In the genomic region with DNA sequence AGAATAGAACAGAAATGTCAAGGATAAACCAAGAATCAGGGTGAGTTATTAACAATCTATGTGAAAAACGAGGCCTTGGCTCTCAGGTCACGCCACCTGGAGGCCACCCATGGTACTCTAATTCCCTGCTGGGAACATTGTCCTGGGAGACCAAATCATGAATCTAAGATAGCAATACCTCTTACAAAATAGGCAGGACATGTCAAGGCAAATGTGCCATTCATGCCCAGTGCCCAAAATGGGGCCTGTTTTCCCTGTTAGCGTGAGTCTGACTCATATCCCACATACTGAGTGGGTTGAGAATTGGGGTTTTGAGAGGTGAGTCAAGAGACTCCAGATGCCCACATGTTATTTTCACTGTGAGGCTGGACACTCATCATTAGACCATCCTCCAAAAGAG, we compare ENCODE assay signal across 1 cellular context.
TF ChIP-seq lines count a peak whose summit lies in the region.

No MANE protein-coding gene starts in this region.

TF ChIP-seq in HepG2, 621 proteins besides CTCF, POLR2A, EP300 and RAD21 (continued from another document):
- TF ChIP-seq, protein P1, sequence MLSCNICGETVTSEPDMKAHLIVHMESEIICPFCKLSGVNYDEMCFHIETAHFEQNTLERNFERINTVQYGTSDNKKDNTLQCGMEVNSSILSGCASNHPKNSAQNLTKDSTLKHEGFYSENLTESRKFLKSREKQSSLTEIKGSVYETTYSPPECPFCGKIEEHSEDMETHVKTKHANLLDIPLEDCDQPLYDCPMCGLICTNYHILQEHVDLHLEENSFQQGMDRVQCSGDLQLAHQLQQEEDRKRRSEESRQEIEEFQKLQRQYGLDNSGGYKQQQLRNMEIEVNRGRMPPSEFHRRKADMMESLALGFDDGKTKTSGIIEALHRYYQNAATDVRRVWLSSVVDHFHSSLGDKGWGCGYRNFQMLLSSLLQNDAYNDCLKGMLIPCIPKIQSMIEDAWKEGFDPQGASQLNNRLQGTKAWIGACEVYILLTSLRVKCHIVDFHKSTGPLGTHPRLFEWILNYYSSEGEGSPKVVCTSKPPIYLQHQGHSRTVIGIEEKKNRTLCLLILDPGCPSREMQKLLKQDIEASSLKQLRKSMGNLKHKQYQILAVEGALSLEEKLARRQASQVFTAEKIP (CRISPR knock-in tag; IDR thresholded peaks at IDR 0.05; ENCODE audit: borderline replicate concordance), result no peak
- no peak for TF ChIP-seq HNRNPLL (IDR thresholded peaks at IDR 0.05; ENCODE audit: low read depth, low read length, poor library complexity, severe bottlenecking)
- TF ChIP-seq, protein P2, sequence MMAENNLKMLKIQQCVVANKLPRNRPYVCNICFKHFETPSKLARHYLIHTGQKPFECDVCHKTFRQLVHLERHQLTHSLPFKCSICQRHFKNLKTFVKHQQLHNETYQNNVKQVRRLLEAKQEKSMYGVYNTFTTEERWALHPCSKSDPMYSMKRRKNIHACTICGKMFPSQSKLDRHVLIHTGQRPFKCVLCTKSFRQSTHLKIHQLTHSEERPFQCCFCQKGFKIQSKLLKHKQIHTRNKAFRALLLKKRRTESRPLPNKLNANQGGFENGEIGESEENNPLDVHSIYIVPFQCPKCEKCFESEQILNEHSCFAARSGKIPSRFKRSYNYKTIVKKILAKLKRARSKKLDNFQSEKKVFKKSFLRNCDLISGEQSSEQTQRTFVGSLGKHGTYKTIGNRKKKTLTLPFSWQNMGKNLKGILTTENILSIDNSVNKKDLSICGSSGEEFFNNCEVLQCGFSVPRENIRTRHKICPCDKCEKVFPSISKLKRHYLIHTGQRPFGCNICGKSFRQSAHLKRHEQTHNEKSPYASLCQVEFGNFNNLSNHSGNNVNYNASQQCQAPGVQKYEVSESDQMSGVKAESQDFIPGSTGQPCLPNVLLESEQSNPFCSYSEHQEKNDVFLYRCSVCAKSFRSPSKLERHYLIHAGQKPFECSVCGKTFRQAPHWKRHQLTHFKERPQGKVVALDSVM (CRISPR knock-in tag; IDR thresholded peaks at IDR 0.05), result no peak
- peak; percentile 60; the same call in 1 of the 2 replicates for TF ChIP-seq SMC3 (IDR thresholded peaks at IDR 0.05; ENCODE audit: low read length)
- TF ChIP-seq ZMYM2 (CRISPR knock-in tag; IDR thresholded peaks at IDR 0.05), result no peak
- no peak for TF ChIP-seq BRD4 (CRISPR knock-in tag; IDR thresholded peaks at IDR 0.05)
- no peak for TF ChIP-seq ZNF343 (CRISPR knock-in tag; IDR thresholded peaks at IDR 0.05)
- no peak for TF ChIP-seq ZNF136 (CRISPR knock-in tag; IDR thresholded peaks at IDR 0.05; ENCODE audit: low read depth)
- no peak for TF ChIP-seq ZNF724P (CRISPR knock-in tag; IDR thresholded peaks at IDR 0.05; ENCODE audit: borderline replicate concordance)
- TF ChIP-seq, protein P3, sequence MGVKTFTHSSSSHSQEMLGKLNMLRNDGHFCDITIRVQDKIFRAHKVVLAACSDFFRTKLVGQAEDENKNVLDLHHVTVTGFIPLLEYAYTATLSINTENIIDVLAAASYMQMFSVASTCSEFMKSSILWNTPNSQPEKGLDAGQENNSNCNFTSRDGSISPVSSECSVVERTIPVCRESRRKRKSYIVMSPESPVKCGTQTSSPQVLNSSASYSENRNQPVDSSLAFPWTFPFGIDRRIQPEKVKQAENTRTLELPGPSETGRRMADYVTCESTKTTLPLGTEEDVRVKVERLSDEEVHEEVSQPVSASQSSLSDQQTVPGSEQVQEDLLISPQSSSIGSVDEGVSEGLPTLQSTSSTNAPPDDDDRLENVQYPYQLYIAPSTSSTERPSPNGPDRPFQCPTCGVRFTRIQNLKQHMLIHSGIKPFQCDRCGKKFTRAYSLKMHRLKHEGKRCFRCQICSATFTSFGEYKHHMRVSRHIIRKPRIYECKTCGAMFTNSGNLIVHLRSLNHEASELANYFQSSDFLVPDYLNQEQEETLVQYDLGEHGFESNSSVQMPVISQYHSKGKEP (CRISPR knock-in tag; IDR thresholded peaks at IDR 0.05), result no peak
- no peak for TF ChIP-seq PHF8 (CRISPR knock-in tag; IDR thresholded peaks at IDR 0.05)
